Comparison of ENCODE assay signal across 9 cellular contexts in the genomic region with DNA sequence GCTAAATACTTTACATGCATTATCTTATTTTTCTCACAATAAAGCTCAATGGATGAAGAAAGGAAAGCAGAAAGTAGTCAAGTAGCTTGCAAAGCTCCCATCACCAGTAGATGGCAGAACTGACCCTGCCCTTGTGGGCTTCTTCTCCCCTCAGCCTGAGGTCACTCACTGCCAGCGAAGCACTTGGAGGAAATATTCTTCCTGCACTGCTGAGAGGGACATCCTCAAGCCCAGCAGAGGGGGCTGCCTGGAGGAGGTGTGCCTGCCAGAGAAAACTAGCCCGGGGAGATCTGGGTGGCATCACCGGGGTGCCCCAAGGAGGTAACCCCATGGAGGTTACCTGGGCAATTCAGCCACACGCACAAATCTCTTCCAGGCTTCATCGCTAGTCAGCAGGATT. TPM values are rescaled to one million over a fixed set of nuclear protein-coding genes. Genes with fewer than 3 reads are reported as not detected.
DNase-seq lines count a peak whose midpoint lies in the region; ATAC-seq, FAIRE-seq and TF ChIP-seq lines count a peak whose summit lies in the region.
"Had no signal": no experiment of that assay in that cellular context is flagged by ENCODE, and none has a peak within 500 bp of the region (broad histone marks: within the 10 kb centered on the region; RNA-seq: fewer than 3 reads in every experiment).

No MANE protein-coding gene starts in this region.

- intact Hi-C loops in heart right ventricle (cut with DNase I), result loop anchor here in 9 of 10 donors (1.0 to 10.0 kb wide), 11 partner anchors 26 to 290 kb away; partner anchors contain the start of genes APOL2 (in 6 of the 9) and TXN2 (in 3 of the 9)

- H3K36me3 ChIP-seq in adipocyte (ENCODE audit: control insufficient read depth, insufficient read depth, low read length, severe bottlenecking) (no peaks in the 10 kb centered on the region), heart right ventricle (peaks cover 0 to 36% (median 0%) of the 10 kb centered on the region in 9 donors)

- 50 to 54% methylated on average over 5 of the region's 5 CpGs for WGBS in heart right ventricle, 2 donors

- peak; percentile 75 for FAIRE-seq in RCC 7860 (lab: Jason Lieb, UNC)

- H3K4me3 ChIP-seq in adipocyte (ENCODE audit: low read length), result no peak overlapping the region
- H3K4me3 ChIP-seq in heart right ventricle, result no peak overlapping the region

- DNase-seq in Ammon's horn (ENCODE audit: low spot score) (peak; percentile 77), GM13976 (ENCODE audit: low spot score) (peak; percentile 61), RCC 7860 (ENCODE audit: low spot score) (peak; percentile 57), adipocyte (ENCODE audit: low read depth) (peak; percentile 80), heart right ventricle (peak; percentile 40 to 75), pulmonary artery endothelial cell (ENCODE audit: low read depth, low spot score) (peak; percentile 39)

- H3K27me3 ChIP-seq in adipocyte (replicated peaks; ENCODE audit: control insufficient read depth, insufficient read depth, low read length), result no peaks in the 10 kb centered on the region
- no peaks in the 10 kb centered on the region for H3K27me3 ChIP-seq in heart right ventricle

- H3K27ac ChIP-seq in heart right ventricle, result peak overlapping the region in 1 of 10 donors; percentile 19

- in situ Hi-C loops in GM13976 (cut with MboI; ENCODE audit: low sequenced_read_pairs, unreplicated experiment), result no loop called here

- ATAC-seq in heart right ventricle, result peak; percentile 39 to 65 (median 59)
- no peak for ATAC-seq in GM18517 (IDR thresholded peaks at IDR 0.05; ENCODE audit: unreplicated experiment)
- no peak for ATAC-seq in GM21825 (IDR thresholded peaks at IDR 0.05; ENCODE audit: unreplicated experiment)

- H3K9ac ChIP-seq in adipocyte (ENCODE audit: low read length), result no peak overlapping the region

- H3K9me3 ChIP-seq in adipocyte (ENCODE audit: control insufficient read depth, low read length) (no peaks in the 10 kb centered on the region), heart right ventricle (no peaks in the 10 kb centered on the region)

- H3K4me1 ChIP-seq in adipocyte (ENCODE audit: control insufficient read depth, insufficient read depth, low read length), result peaks cover 19% of the 10 kb centered on the region
- peaks cover 3 to 75% (median 53%) of the 10 kb centered on the region in 9 donors for H3K4me1 ChIP-seq in heart right ventricle

- peak; percentile 48 for TF ChIP-seq CTCF in GM13976 (IDR thresholded peaks at IDR 0.05; ENCODE audit: borderline replicate concordance, control extremely low read depth, extremely low read depth, insufficient read depth, missing control alignments)
- TF ChIP-seq CTCF in heart right ventricle (IDR thresholded peaks at IDR 0.05), result peak; percentile 50 to 88 (median 82)

RNA-seq across cellular contexts. Expression of gene APOL4, which starts 6.6 kb away (rescaled TPM):
- total RNA-seq in heart right ventricle (10 to 100 TPM in 2 of 10 donors, 1 to 10 TPM in 7, not detected in 1; 1.6 to 22.6 (median 4.9) TPM), pulmonary artery endothelial cell (0.04 and 0.53 TPM in 2 replicates)
- polyA plus RNA-seq in heart right ventricle, result 1 to 10 TPM; 3.6 to 4.2 TPM
- polyA plus RNA-seq: IgD-negative memory B cell had no signal

RNA-seq across cellular contexts. Expression of gene APOL3, which starts 34.4 kb away (rescaled TPM):
- total RNA-seq in heart right ventricle (10 to 100 TPM; 17.1 to 65.9 (median 24.6) TPM), pulmonary artery endothelial cell (52.0 and 59.1 TPM in 2 replicates)
- 10 to 100 TPM; 24.0 to 37.3 TPM for polyA plus RNA-seq in heart right ventricle

RNA-seq across cellular contexts. Expression of gene APOL2, which starts 44.4 kb away (rescaled TPM):
- 100 to 1,000 TPM in 1 of 10 donors, 10 to 100 TPM in 9; 30.9 to 215 (median 53.3) TPM for total RNA-seq in heart right ventricle
- 10 to 100 TPM; 28.6 to 55.5 TPM for polyA plus RNA-seq in heart right ventricle
- total RNA-seq in pulmonary artery endothelial cell, result 60.9 and 89.8 TPM in 2 replicates

RNA-seq across cellular contexts. Expression of gene APOL1, which starts 58.0 kb away (rescaled TPM):
- 100 to 1,000 TPM in 1 of 10 donors, 10 to 100 TPM in 8, 1 to 10 TPM in 1; 9.8 to 121 (median 16.4) TPM for total RNA-seq in heart right ventricle
- polyA plus RNA-seq in heart right ventricle, result 10 to 100 TPM; 18.3 to 18.7 TPM
- 26.5 and 52.2 TPM in 2 replicates for total RNA-seq in pulmonary artery endothelial cell

Comparison
In these comparisons a context has a peak if more than half of its experiments do, and no peak if none do; other contexts are left out.
1. ATAC-seq: peak in heart right ventricle (8 of 8); none in GM18517 (single experiment) and GM21825 (single experiment).
2. Peak in every context shown above with its lines, with median percentiles within 50 percentile points of each other: DNase-seq.